In genomic region chr14:62097072-62097471, GRCh38 we compare ENCODE assay signal across 17 cellular contexts.
A peak's percentile ranks its signal among the peaks of the same experiment; 100 is the strongest.
DNase-seq lines count a peak whose midpoint lies in the region; ATAC-seq, FAIRE-seq and TF ChIP-seq lines count a peak whose summit lies in the region.
"Had no signal": no experiment of that assay in that cellular context is flagged by ENCODE, and none has a peak within 500 bp of the region (broad histone marks: within the 10 kb centered on the region; RNA-seq: fewer than 3 reads in every experiment).

No MANE protein-coding gene starts in this region.

- FAIRE-seq in endothelial cell of umbilical vein (lab: Jason Lieb, UNC), result peak; percentile 63
- FAIRE-seq: GM12892 had no signal

- intact Hi-C loops in OCI-LY7 (cut with micrococcal nuclease; ENCODE audit: unreplicated experiment) (no loop called here), endothelial cell of umbilical vein (cut with micrococcal nuclease) (no loop called here), A673 (cut with micrococcal nuclease; ENCODE audit: unreplicated experiment) (no loop called here)

- H4K20me1 ChIP-seq in OCI-LY7 (ENCODE audit: insufficient read depth, low read length) (no peaks in the 10 kb centered on the region), endothelial cell of umbilical vein (replicated peaks; ENCODE audit: control insufficient read depth, extremely low read depth, insufficient read depth, low read length) (no peaks in the 10 kb centered on the region)

- POLR2A ChIA-PET in OCI-LY7 (lab: Charles Lee) (interaction anchor here (1.0 to 2.4 kb wide), 6 partner anchors 16 to 175 kb away, joined by 3 to 10 read pairs (median 3); no protein-coding TSS in a partner anchor), endothelial cell of umbilical vein (lab: Charles Lee) (no interaction called here), A673 (lab: Charles Lee; ENCODE audit: low non-redundant PET) (no interaction called here)

- CTCF ChIA-PET in OCI-LY7 (lab: Charles Lee; ENCODE audit: unreplicated experiment), result interaction anchor here (1.1 to 1.4 kb wide), 2 partner anchors 14 to 172 kb away, joined by 3 read pairs; no protein-coding TSS in a partner anchor
- CTCF ChIA-PET in endothelial cell of umbilical vein (lab: Charles Lee), result interaction anchor here (0.9 to 2.3 kb wide), 2 partner anchors 14 to 30 kb away, joined by 3 to 14 read pairs; no protein-coding TSS in a partner anchor
- CTCF ChIA-PET in A673 (lab: Charles Lee), result no interaction called here

- H3K27me3 Mint-ChIP-seq in stimulated activated naive B cell treated with anti-CD40 and anti-IgM and Interleukin-4, amounts not matched to agents 10 μg/mL and 1 μg/mL and 100 μg/mL, for 72 hours, result peaks cover 0 to 4% of the 10 kb centered on the region in 2 donors

- no peak overlapping the region for H3K4me3 ChIP-seq in OCI-LY7 (ENCODE audit: low read depth, low read length, poor library complexity, severe bottlenecking)
- H3K4me3 ChIP-seq in endothelial cell of umbilical vein (replicated peaks in 1 of 3; ENCODE audit: insufficient read depth in 1 of 3, low read depth in 1 of 3, low read length in 3 of 3), result no peak overlapping the region
- no peak overlapping the region for H3K4me3 ChIP-seq in A673 (ENCODE audit: low read depth, low read length, poor library complexity, severe bottlenecking)
- H3K4me3 ChIP-seq: Peyer's patch had no signal

- TF ChIP-seq CTCF in OCI-LY7 (conservative IDR thresholded peaks at IDR 0.05; ENCODE audit: low read length) (no peak), endothelial cell of umbilical vein (IDR thresholded peaks at IDR 0.05; ENCODE audit: extremely low read depth in 1 of 2, insufficient read depth in 1 of 2, low read depth in 1 of 2, low read length in 2 of 2) (no peak), A673 (conservative IDR thresholded peaks at IDR 0.05; ENCODE audit: low read depth, low read length) (no peak)

- peaks cover 7% of the 10 kb centered on the region; the same call in 1 of the 2 replicates for H3K9me3 ChIP-seq in OCI-LY7 (ENCODE audit: low read length)
- H3K9me3 ChIP-seq in endothelial cell of umbilical vein (replicated peaks; ENCODE audit: control insufficient read depth, insufficient read depth, low read length), result no peaks in the 10 kb centered on the region
- H3K9me3 ChIP-seq in A673 (ENCODE audit: low read depth, low read length, poor library complexity, severe bottlenecking), result no peaks in the 10 kb centered on the region
- H3K9me3 ChIP-seq: Peyer's patch had no signal

- H3K4me2 ChIP-seq in OCI-LY7 (ENCODE audit: low read length) (no peak overlapping the region), endothelial cell of umbilical vein (ENCODE audit: insufficient read depth, low read length) (peak overlapping the region; percentile 52)

- no peaks in the 10 kb centered on the region for H3K9me2 ChIP-seq in OCI-LY7 (ENCODE audit: insufficient read depth, low read length)

- DNase-seq in NOMO-1 treated with DMSO at 0.1 percent for 48 hours (lab: John Stamatoyannopoulos, UW; ENCODE audit: unreplicated experiment) (peak; percentile 2), NOMO-1 (lab: John Stamatoyannopoulos, UW; ENCODE audit: unreplicated experiment in 2 of 2) (no peak), OCI-LY7 (ENCODE audit: low spot score) (no peak), endothelial cell of umbilical vein (ENCODE audit: low read depth, low spot score) (peak; percentile 51), dedifferentiated amniotic fluid mesenchymal stem cell (ENCODE audit: extremely low spot score) (no peak), retina (no peak), A673 (ENCODE audit: low spot score) (no peak)
- DNase-seq in stimulated activated naive B cell treated with anti-CD40 and anti-IgM and Interleukin-4, amounts not matched to agents 10 μg/mL and 1 μg/mL and 100 μg/mL, for 72 hours, result no peak
- DNase-seq: 8988T, DMS153, H7, NCI-H1092, NCI-H1694 treated with DMSO at 0.1 percent for 48 hours, Peyer's patch, Right ventricle myocardium superior had no signal

- no peak overlapping the region for H3K4me3 Mint-ChIP-seq in stimulated activated naive B cell treated with anti-CD40 and anti-IgM and Interleukin-4, amounts not matched to agents 10 μg/mL and 1 μg/mL and 100 μg/mL, for 72 hours

- H3K27ac Mint-ChIP-seq in stimulated activated naive B cell treated with anti-CD40 and anti-IgM and Interleukin-4, amounts not matched to agents 10 μg/mL and 1 μg/mL and 100 μg/mL, for 72 hours, result no peak overlapping the region

- BruUV-seq in OCI-LY7 (replicated peaks; lab: Mats Ljungman, UMichigan) (no TSS peak), endothelial cell of umbilical vein (replicated peaks; lab: Mats Ljungman, UMichigan) (no TSS peak), A673 (replicated peaks; lab: Mats Ljungman, UMichigan) (no TSS peak)

- H3K36me3 ChIP-seq in OCI-LY7 (ENCODE audit: insufficient read depth, low read length) (no peaks in the 10 kb centered on the region), endothelial cell of umbilical vein (ENCODE audit: control insufficient read depth in 2 of 2, extremely low read depth in 1 of 2, insufficient read depth in 2 of 2, low read length in 2 of 2) (no peaks in the 10 kb centered on the region), A673 (ENCODE audit: insufficient read depth, low read length, poor library complexity, severe bottlenecking) (no peaks in the 10 kb centered on the region)
- H3K36me3 ChIP-seq: Peyer's patch had no signal

- H3K9ac ChIP-seq in endothelial cell of umbilical vein (replicated peaks; ENCODE audit: extremely low read depth, insufficient read depth, low read length), result no peak overlapping the region

- ATAC-seq in stimulated activated naive B cell treated with anti-CD40 and anti-IgM and Interleukin-4, amounts not matched to agents 10 μg/mL and 1 μg/mL and 100 μg/mL, for 72 hours (replicated peaks), result peak; percentile 58 to 59

- H3K36me3 Mint-ChIP-seq in stimulated activated naive B cell treated with anti-CD40 and anti-IgM and Interleukin-4, amounts not matched to agents 10 μg/mL and 1 μg/mL and 100 μg/mL, for 72 hours, result no peaks in the 10 kb centered on the region

- H3K27me3 ChIP-seq in endothelial cell of umbilical vein (ENCODE audit: control insufficient read depth in 2 of 2, insufficient read depth in 2 of 2, low read length in 2 of 2) (peaks cover 0 to 5% of the 10 kb centered on the region in 2 experiments), A673 (replicated peaks; ENCODE audit: insufficient read depth, low read depth, low read length, poor library complexity) (no peaks in the 10 kb centered on the region)
- H3K27me3 ChIP-seq: Peyer's patch had no signal

- H3K79me2 ChIP-seq in OCI-LY7 (ENCODE audit: insufficient read depth, low read depth, low read length) (no peaks in the 10 kb centered on the region), endothelial cell of umbilical vein (ENCODE audit: control insufficient read depth, insufficient read depth, low read length) (no peaks in the 10 kb centered on the region)

- peaks cover 0 to 9% of the 10 kb centered on the region in 2 donors for H3K4me1 Mint-ChIP-seq in stimulated activated naive B cell treated with anti-CD40 and anti-IgM and Interleukin-4, amounts not matched to agents 10 μg/mL and 1 μg/mL and 100 μg/mL, for 72 hours

- dilution Hi-C loops in endothelial cell of umbilical vein (cut with MboI; ENCODE audit: extremely low pct_ligation_motif_present, low sequenced_read_pairs), result no loop called here

- no peaks in the 10 kb centered on the region for H3K9me1 ChIP-seq in endothelial cell of umbilical vein (replicated peaks; ENCODE audit: control insufficient read depth, extremely low read depth, insufficient read depth, low read length)

- H2AFZ ChIP-seq in OCI-LY7 (ENCODE audit: low read length), result peak overlapping the region; percentile 7; the same call in 1 of the 2 replicates
- peak overlapping the region; percentile 71 for H2AFZ ChIP-seq in endothelial cell of umbilical vein (ENCODE audit: low read depth, low read length)

- H3K27ac ChIP-seq in OCI-LY7 (ENCODE audit: low read depth, low read length, poor library complexity, severe bottlenecking), result no peak overlapping the region
- peak overlapping the region; percentile 28 for H3K27ac ChIP-seq in endothelial cell of umbilical vein (ENCODE audit: insufficient read depth, low read depth, low read length)
- H3K27ac ChIP-seq in A673 (ENCODE audit: low read depth, low read length, poor library complexity, severe bottlenecking), result no peak overlapping the region
- H3K27ac ChIP-seq: C4-2B, Peyer's patch had no signal

- peaks cover 0 to 5% of the 10 kb centered on the region in 2 donors for H3K9me3 Mint-ChIP-seq in stimulated activated naive B cell treated with anti-CD40 and anti-IgM and Interleukin-4, amounts not matched to agents 10 μg/mL and 1 μg/mL and 100 μg/mL, for 72 hours

- H3K4me1 ChIP-seq in OCI-LY7 (ENCODE audit: insufficient read depth, low read length, poor library complexity, severe bottlenecking) (no peaks in the 10 kb centered on the region), endothelial cell of umbilical vein (ENCODE audit: control insufficient read depth, extremely low read depth, insufficient read depth, low read length) (peaks cover 10% of the 10 kb centered on the region), A673 (ENCODE audit: insufficient read depth, low read length, poor library complexity, severe bottlenecking) (no peaks in the 10 kb centered on the region)
- H3K4me1 ChIP-seq: Peyer's patch had no signal

- no peak for TF ChIP-seq POLR2A in endothelial cell of umbilical vein (IDR thresholded peaks at IDR 0.05; ENCODE audit: low read depth, low read length)

TF ChIP-seq in endothelial cell of umbilical vein, 7 proteins besides CTCF, POLR2A, EP300 and RAD21:
- TF ChIP-seq FOS (IDR thresholded peaks at IDR 0.05; ENCODE audit: borderline replicate concordance, insufficient read depth, low read length) (peak; percentile 11), GATA2 (IDR thresholded peaks at IDR 0.05; ENCODE audit: insufficient read depth, insufficient read length, low read depth, low read length) (no peak), POLR2AphosphoS5 (IDR thresholded peaks at IDR 0.05; ENCODE audit: insufficient read depth, low read depth, low read length) (no peak), EZH2 (IDR thresholded peaks at IDR 0.05; ENCODE audit: borderline replicate concordance, low read depth, low read length, severe bottlenecking) (no peak), MAX (IDR thresholded peaks at IDR 0.05; ENCODE audit: insufficient read depth, insufficient read length) (no peak), JUN (IDR thresholded peaks at IDR 0.05; ENCODE audit: borderline replicate concordance, insufficient read depth, insufficient read length, low read depth) (no peak)

Comparison
In these comparisons a context has a peak if more than half of its experiments do, and no peak if none do; other contexts are left out.
1. DNase-seq: peak in NOMO-1 treated with DMSO at 0.1 percent for 48 hours (single experiment) and endothelial cell of umbilical vein (single experiment); none in NOMO-1 (0 of 2), OCI-LY7 (single experiment), stimulated activated naive B cell treated with anti-CD40 and anti-IgM and Interleukin-4, amounts not matched to agents 10 μg/mL and 1 μg/mL and 100 μg/mL, for 72 hours (single experiment), dedifferentiated amniotic fluid mesenchymal stem cell (single experiment), retina (single experiment) and A673 (single experiment).